ENCODE assay signal across 1 cellular context in genomic region chr16:1433263-1433560, GRCh38.
TF ChIP-seq lines count a peak whose summit lies in the region.

No MANE protein-coding gene starts in this region.

TF ChIP-seq in H1, 55 proteins besides CTCF, POLR2A, EP300 and RAD21:
- TF ChIP-seq RBBP5 (IDR thresholded peaks at IDR 0.05; ENCODE audit: borderline replicate concordance, low read depth, low read length) (no peak), CTBP2 (IDR thresholded peaks at IDR 0.05; ENCODE audit: borderline replicate concordance, insufficient read depth, insufficient read length, low read length) (no peak), BRCA1 (IDR thresholded peaks at IDR 0.05; ENCODE audit: low read depth, low read length) (no peak), USF2 (IDR thresholded peaks at IDR 0.05; ENCODE audit: low read length) (no peak), POU5F1 (IDR thresholded peaks at IDR 0.05; ENCODE audit: low read depth, low read length) (no peak), ASH2L (IDR thresholded peaks at IDR 0.05; ENCODE audit: low read length) (no peak), HDAC2 (IDR thresholded peaks at IDR 0.05; ENCODE audit: borderline replicate concordance in 1 of 2, low read depth in 2 of 2, low read length in 2 of 2) (no peak), POLR2AphosphoS5 (IDR thresholded peaks at IDR 0.05; ENCODE audit: low read depth, low read length) (no peak), JUN (IDR thresholded peaks at IDR 0.05; ENCODE audit: low read depth, low read length) (no peak), SP1 (IDR thresholded peaks at IDR 0.05; ENCODE audit: low read depth, low read length) (no peak), TAF7 (optimal IDR thresholded peaks at IDR 0.05; ENCODE audit: borderline replicate concordance, low read depth, low read length) (no peak), ATF3 (IDR thresholded peaks at IDR 0.05; ENCODE audit: insufficient read depth, low read depth, low read length) (no peak), NRF1 (IDR thresholded peaks at IDR 0.05; ENCODE audit: low read depth, low read length) (no peak), BCL11A (IDR thresholded peaks at IDR 0.05; ENCODE audit: low read depth in 2 of 2, low read length in 2 of 2) (no peak), CEBPB (IDR thresholded peaks at IDR 0.05; ENCODE audit: low read depth, low read length) (no peak), KDM1A (IDR thresholded peaks at IDR 0.05; ENCODE audit: borderline replicate concordance, low read length) (no peak), EZH2 (IDR thresholded peaks at IDR 0.05; ENCODE audit: low read depth, low read length, severe bottlenecking) (no peak), SIN3A (conservative IDR thresholded peaks at IDR 0.05 in 1 of 2, IDR thresholded peaks at IDR 0.05 in 1 of 2; ENCODE audit: low read depth in 1 of 2, low read length in 2 of 2) (no peak), CHD1 (IDR thresholded peaks at IDR 0.05; ENCODE audit: low read depth, low read length) (no peak)
